Comparison of ENCODE assay signal across 14 cellular contexts in genomic region chr3:108806316-108806715, GRCh38. TPM values are rescaled to one million over a fixed set of nuclear protein-coding genes. Genes with fewer than 3 reads are reported as not detected.
A peak's percentile ranks its signal among the peaks of the same experiment; 100 is the strongest.
DNase-seq lines count a peak whose midpoint lies in the region; ATAC-seq and TF ChIP-seq lines count a peak whose summit lies in the region.
"Had no signal": no experiment of that assay in that cellular context is flagged by ENCODE, and none has a peak within 500 bp of the region (broad histone marks: within the 10 kb centered on the region; RNA-seq: fewer than 3 reads in every experiment).

No MANE protein-coding gene starts in this region.

- peak in 4 of 5 donors; percentile 10 to 82 (median 73) for DNase-seq in CD8-positive, alpha-beta memory T cell
- DNase-seq in Peyer's patch (no peak), immature natural killer cell (peak; percentile 63 to 75 (median 73)), NCI-H82 treated with DMSO at 0.1 percent for 48 hours (lab: John Stamatoyannopoulos, UW; ENCODE audit: unreplicated experiment) (no peak), stomach (no peak)
- DNase-seq: hypothalamus, MG63, NCI-H2171 had no signal

- H3K4me1 ChIP-seq in CD8-positive, alpha-beta memory T cell (ENCODE audit: insufficient read depth, low read length), result peaks cover 20% of the 10 kb centered on the region
- H3K4me1 ChIP-seq in Peyer's patch, result peaks cover 0 to 6% (median 0%) of the 10 kb centered on the region in 4 donors
- no peaks in the 10 kb centered on the region for H3K4me1 ChIP-seq in stomach
- H3K4me1 ChIP-seq: parathyroid adenoma had no signal

- peak overlapping the region; percentile 5 to 78 (median 33) for H3K4me3 Mint-ChIP-seq in CD8-positive, alpha-beta memory T cell
- peak overlapping the region; percentile 36 to 59 (median 51) for H3K4me3 Mint-ChIP-seq in immature natural killer cell
- H3K4me3 Mint-ChIP-seq: memory B cell had no signal

- H3K36me3 Mint-ChIP-seq in CD8-positive, alpha-beta memory T cell, result peaks cover 0 to 4% (median 4%) of the 10 kb centered on the region in 3 donors
- H3K36me3 Mint-ChIP-seq in immature natural killer cell, result no peaks in the 10 kb centered on the region
- H3K36me3 Mint-ChIP-seq: memory B cell had no signal

- no peaks in the 10 kb centered on the region for H3K36me3 ChIP-seq in CD8-positive, alpha-beta memory T cell (ENCODE audit: insufficient read depth, low read length)
- H3K36me3 ChIP-seq in Peyer's patch (no peaks in the 10 kb centered on the region), stomach (no peaks in the 10 kb centered on the region)
- H3K36me3 ChIP-seq: MG63 had no signal

- peak; percentile 88 for ATAC-seq in GM18867 (IDR thresholded peaks at IDR 0.05; ENCODE audit: unreplicated experiment)
- ATAC-seq in GM18517 (IDR thresholded peaks at IDR 0.05; ENCODE audit: unreplicated experiment), result no peak

- no peaks in the 10 kb centered on the region for H3K27me3 Mint-ChIP-seq in CD8-positive, alpha-beta memory T cell
- peaks cover 0 to 9% (median 2%) of the 10 kb centered on the region in 3 donors for H3K27me3 Mint-ChIP-seq in immature natural killer cell (ENCODE audit: low read depth in 3 of 3)
- H3K27me3 Mint-ChIP-seq: memory B cell had no signal

- no peak for TF ChIP-seq EP300 in stomach (IDR thresholded peaks at IDR 0.05)

- peaks cover 0 to 13% (median 0%) of the 10 kb centered on the region in 5 donors for H3K9me3 Mint-ChIP-seq in CD8-positive, alpha-beta memory T cell
- H3K9me3 Mint-ChIP-seq in immature natural killer cell, result no peaks in the 10 kb centered on the region

- peak overlapping the region; percentile 19 for H3K27ac ChIP-seq in CD8-positive, alpha-beta memory T cell (ENCODE audit: low read depth, low read length)
- H3K27ac ChIP-seq in Peyer's patch (peak overlapping the region in 3 of 4 donors; percentile 53 to 71 (median 59)), stomach (peak overlapping the region in 1 of 5 donors; percentile 7)
- H3K27ac ChIP-seq: epithelial cell of prostate, parathyroid adenoma had no signal

- H3K4me1 Mint-ChIP-seq in CD8-positive, alpha-beta memory T cell, result peaks cover 31 to 36% (median 33%) of the 10 kb centered on the region in 3 donors
- peaks cover 28 to 30% of the 10 kb centered on the region in 2 donors for H3K4me1 Mint-ChIP-seq in immature natural killer cell
- H3K4me1 Mint-ChIP-seq: memory B cell had no signal

- CTCF ChIA-PET in CD8-positive, alpha-beta memory T cell (lab: Charles Lee), result interaction anchor here (2.1 kb wide), 1 partner anchor 13 kb away, joined by 17 read pairs; no protein-coding TSS in a partner anchor

- 58 to 68% (median 67%) methylated on average over 4 of the region's 4 CpGs for WGBS in stomach, 5 donors

- no peak for TF ChIP-seq POLR2A in Peyer's patch (IDR thresholded peaks at IDR 0.05)
- no peak for TF ChIP-seq POLR2A in stomach (IDR thresholded peaks at IDR 0.05)

- TF ChIP-seq CTCF in Peyer's patch (IDR thresholded peaks at IDR 0.05), result no peak
- no peak for TF ChIP-seq CTCF in stomach (IDR thresholded peaks at IDR 0.05)

- H3K9me3 ChIP-seq in CD8-positive, alpha-beta memory T cell (ENCODE audit: low read length), result no peaks in the 10 kb centered on the region
- H3K9me3 ChIP-seq in Peyer's patch (no peaks in the 10 kb centered on the region), stomach (no peaks in the 10 kb centered on the region)
- H3K9me3 ChIP-seq: MG63 had no signal

- H3K4me3 ChIP-seq in CD8-positive, alpha-beta memory T cell (ENCODE audit: low read length), result peak overlapping the region; percentile 6
- H3K4me3 ChIP-seq in Peyer's patch, result no peak overlapping the region
- H3K4me3 ChIP-seq in stomach, result no peak overlapping the region
- H3K4me3 ChIP-seq: MG63 had no signal

- intact Hi-C loops in stomach (cut with DNase I; ENCODE audit: low total_unique reads), result no loop called here

- POLR2A ChIA-PET in CD8-positive, alpha-beta memory T cell (lab: Charles Lee), result interaction anchor here (0.7 to 1.0 kb wide), 4 partner anchors 13 to 18 kb away, joined by 3 to 4 read pairs (median 3); partner anchors contain the start of gene TRAT1

- peak overlapping the region; percentile 35 to 95 (median 80) for H3K27ac Mint-ChIP-seq in CD8-positive, alpha-beta memory T cell
- peak overlapping the region; percentile 56 to 87 (median 76) for H3K27ac Mint-ChIP-seq in immature natural killer cell
- H3K27ac Mint-ChIP-seq: memory B cell had no signal

- H3K27me3 ChIP-seq in CD8-positive, alpha-beta memory T cell (ENCODE audit: insufficient read depth, low read length, poor library complexity, severe bottlenecking), result no peaks in the 10 kb centered on the region
- no peaks in the 10 kb centered on the region for H3K27me3 ChIP-seq in Peyer's patch
- H3K27me3 ChIP-seq in stomach, result no peaks in the 10 kb centered on the region
- H3K27me3 ChIP-seq: MG63 had no signal

RNA-seq across cellular contexts. Expression of gene TRAT1, which starts 16.3 kb away (rescaled TPM):
- 10 to 100 TPM; 27.2 to 29.1 TPM for total RNA-seq in CD8-positive, alpha-beta memory T cell
- polyA plus RNA-seq in CD8-positive, alpha-beta memory T cell, result 120 TPM
- total RNA-seq in Peyer's patch (1 to 10 TPM in 2 of 4 donors, not detected in 2; 2.3 to 3.3 TPM), stomach (1 to 10 TPM in 1 of 5 donors, not detected in 4; 4.8 TPM)
- polyA plus RNA-seq in immature natural killer cell (1 to 10 TPM; 2.2 to 4.0 (median 2.4) TPM), stomach (under 1 TPM in 2 of 3 donors, not detected in 1; 0.28 to 0.46 TPM)
- total RNA-seq: bronchial epithelial cell had no signal

RNA-seq across cellular contexts. Expression of gene RETNLB, which starts 49.1 kb away (rescaled TPM):
- total RNA-seq in CD8-positive, alpha-beta memory T cell, result not detected
- not detected for polyA plus RNA-seq in CD8-positive, alpha-beta memory T cell
- total RNA-seq in Peyer's patch (10 to 100 TPM; 10.2 to 42.1 (median 16.5) TPM), stomach (100 to 1,000 TPM in 1 of 5 donors, not detected in 4; 103 TPM)
- polyA plus RNA-seq in immature natural killer cell (not detected), stomach (not detected)
- total RNA-seq: bronchial epithelial cell had no signal

Comparison
In these comparisons a context has a peak if more than half of its experiments do, and no peak if none do; other contexts are left out.
1. DNase-seq: peak in CD8-positive, alpha-beta memory T cell (4 of 5) and immature natural killer cell (3 of 3); none in Peyer's patch (0 of 3), NCI-H82 treated with DMSO at 0.1 percent for 48 hours (single experiment) and stomach (single experiment).
2. RNA of gene TRAT1, which starts 16.3 kb away (total RNA-seq): 27.2 to 29.1 TPM in CD8-positive, alpha-beta memory T cell; 2.3 to 3.3 TPM in Peyer's patch and 4.8 TPM in stomach; every median in the first group is over 4 times any median in the second.